Comparison of ENCODE assay signal across 14 cellular contexts in the genomic region with DNA sequence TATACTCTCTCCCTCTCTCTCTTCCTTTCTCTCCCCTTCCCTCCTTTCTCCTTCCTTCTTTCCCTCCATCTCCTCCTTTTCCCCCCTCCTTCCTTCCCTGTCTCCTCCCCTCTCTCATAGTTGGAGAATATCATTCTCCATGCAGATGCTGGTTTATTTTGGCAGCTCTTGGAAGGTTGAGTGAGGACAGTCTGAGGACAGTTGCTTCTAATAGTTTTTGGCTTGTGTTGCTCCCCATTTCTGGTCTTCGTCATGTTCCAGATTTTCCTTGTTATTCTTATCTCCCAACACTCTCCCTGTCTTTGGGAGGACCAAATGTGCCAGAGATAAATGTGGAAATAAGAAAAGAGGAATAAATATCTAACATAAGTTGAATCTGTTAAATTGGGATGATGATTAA.
DNase-seq lines count a peak whose midpoint lies in the region; ATAC-seq, FAIRE-seq and TF ChIP-seq lines count a peak whose summit lies in the region.
"Had no signal": no experiment of that assay in that cellular context is flagged by ENCODE, and none has a peak within 500 bp of the region (broad histone marks: within the 10 kb centered on the region; RNA-seq: fewer than 3 reads in every experiment).

No MANE protein-coding gene starts in this region.

- H3K36me3 ChIP-seq in astrocyte (ENCODE audit: insufficient read depth, low read length) (no peaks in the 10 kb centered on the region), testis (ENCODE audit: low read depth, missing control alignments) (no peaks in the 10 kb centered on the region)
- H3K36me3 ChIP-seq: BE2C had no signal

- TF ChIP-seq POLR2A in testis (IDR thresholded peaks at IDR 0.05): no peak

- no peak overlapping the region for H2AFZ ChIP-seq in astrocyte (ENCODE audit: low read depth, low read length)

- H3K4me3 Mint-ChIP-seq in astrocyte (ENCODE audit: unreplicated experiment): no peak overlapping the region
- H3K4me3 Mint-ChIP-seq in activated T-cell treated with anti-CD3 and anti-CD28 coated beads, Interleukin-2, amount 50 U/mL, for 72 hours: no peak overlapping the region
- H3K4me3 Mint-ChIP-seq: CD4-positive, alpha-beta memory T cell; H9 had no signal

- H3K27ac Mint-ChIP-seq in astrocyte (ENCODE audit: unreplicated experiment): no peak overlapping the region
- no peak overlapping the region for H3K27ac Mint-ChIP-seq in activated T-cell treated with anti-CD3 and anti-CD28 coated beads, Interleukin-2, amount 50 U/mL, for 72 hours
- H3K27ac Mint-ChIP-seq: CD4-positive, alpha-beta memory T cell; H9 had no signal

- TF ChIP-seq CTCF in astrocyte (IDR thresholded peaks at IDR 0.05; ENCODE audit: insufficient read depth, low read depth, low read length) (no peak), testis (IDR thresholded peaks at IDR 0.05) (no peak)

- DNase-seq in NCI-H446 (lab: John Stamatoyannopoulos, UW): peak; percentile 53 to 72
- DNase-seq in astrocyte (ENCODE audit: low read depth): no peak
- DNase-seq in left cardiac atrium: no peak
- peak; percentile 16 for DNase-seq in testis
- no peak for DNase-seq in activated T-cell treated with anti-CD3 and anti-CD28 coated beads, Interleukin-2, amount 50 U/mL, for 72 hours
- DNase-seq in activated CD8-positive, alpha-beta memory T cell treated with anti-CD3 and anti-CD28 coated beads, Interleukin-2, amount 50 U/mL, for 4 hours: no peak
- DNase-seq: BE2C; CD4-positive, alpha-beta memory T cell; DMS79; GOT3; H9 had no signal

- H3K4me1 ChIP-seq in astrocyte (ENCODE audit: insufficient read depth, low read length): no peaks in the 10 kb centered on the region
- no peaks in the 10 kb centered on the region for H3K4me1 ChIP-seq in testis
- H3K4me1 ChIP-seq: A549, BE2C had no signal

- H3K36me3 Mint-ChIP-seq in astrocyte (ENCODE audit: low read depth, unreplicated experiment): no peaks in the 10 kb centered on the region
- H3K36me3 Mint-ChIP-seq in activated T-cell treated with anti-CD3 and anti-CD28 coated beads, Interleukin-2, amount 50 U/mL, for 72 hours (ENCODE audit: insufficient read depth in 2 of 2): no peaks in the 10 kb centered on the region
- H3K36me3 Mint-ChIP-seq: CD4-positive, alpha-beta memory T cell had no signal

- no peaks in the 10 kb centered on the region for H3K9me3 ChIP-seq in astrocyte (ENCODE audit: insufficient read depth, low read depth, low read length)
- H3K9me3 ChIP-seq in testis: no peaks in the 10 kb centered on the region
- H3K9me3 ChIP-seq: A549, BE2C had no signal

- no peak overlapping the region for H3K4me2 ChIP-seq in astrocyte (ENCODE audit: low read length)
- H3K4me2 ChIP-seq: A549 had no signal

- peak; percentile 59 for FAIRE-seq in astrocyte (lab: Jason Lieb, UNC)
- FAIRE-seq: A549, GM12878 had no signal

- intact Hi-C loops in left cardiac atrium (cut with DNase I) (no loop called here), testis (cut with DNase I; ENCODE audit: low total_unique reads) (no loop called here)

- no peak overlapping the region for H3K4me3 ChIP-seq in astrocyte (ENCODE audit: insufficient read depth, low read depth, low read length)
- no peak overlapping the region for H3K4me3 ChIP-seq in testis
- H3K4me3 ChIP-seq: A549, GM12878 had no signal

- no peaks in the 10 kb centered on the region for H3K27me3 Mint-ChIP-seq in astrocyte (ENCODE audit: low read depth, unreplicated experiment)
- no peaks in the 10 kb centered on the region for H3K27me3 Mint-ChIP-seq in activated T-cell treated with anti-CD3 and anti-CD28 coated beads, Interleukin-2, amount 50 U/mL, for 72 hours (ENCODE audit: low read depth)
- H3K27me3 Mint-ChIP-seq: CD4-positive, alpha-beta memory T cell had no signal

- WGBS in testis, 2 donors: 28 to 44% methylated on average over 1 of the region's 1 CpG

- no peak overlapping the region for H3K27ac ChIP-seq in astrocyte (ENCODE audit: low read depth, low read length)
- H3K27ac ChIP-seq in testis: no peak overlapping the region
- H3K27ac ChIP-seq: A549, C4-2B had no signal

- no peaks in the 10 kb centered on the region for H3K79me2 ChIP-seq in astrocyte (ENCODE audit: insufficient read depth, low read length)

- ATAC-seq in left cardiac atrium: peak; percentile 51 to 81
- no peak for ATAC-seq in activated T-cell treated with anti-CD3 and anti-CD28 coated beads, Interleukin-2, amount 50 U/mL, for 72 hours (replicated peaks in 1 of 2)
- ATAC-seq: A549, GM12878 had no signal

- H3K9me3 Mint-ChIP-seq in astrocyte (ENCODE audit: unreplicated experiment): no peaks in the 10 kb centered on the region
- peaks cover 0 to 2% of the 10 kb centered on the region in 2 donors for H3K9me3 Mint-ChIP-seq in activated T-cell treated with anti-CD3 and anti-CD28 coated beads, Interleukin-2, amount 50 U/mL, for 72 hours

- H3K4me1 Mint-ChIP-seq in astrocyte (ENCODE audit: low read depth, unreplicated experiment): no peaks in the 10 kb centered on the region
- H3K4me1 Mint-ChIP-seq in activated T-cell treated with anti-CD3 and anti-CD28 coated beads, Interleukin-2, amount 50 U/mL, for 72 hours (ENCODE audit: low read depth): no peaks in the 10 kb centered on the region
- H3K4me1 Mint-ChIP-seq: CD4-positive, alpha-beta memory T cell; H9 had no signal

- H3K27me3 ChIP-seq in astrocyte (ENCODE audit: insufficient read depth, low read length) (no peaks in the 10 kb centered on the region), testis (no peaks in the 10 kb centered on the region)
- H3K27me3 ChIP-seq: BE2C had no signal

- no peaks in the 10 kb centered on the region for H4K20me1 ChIP-seq in astrocyte (ENCODE audit: insufficient read depth, low read length)

- no peak overlapping the region for H3K9ac ChIP-seq in astrocyte (ENCODE audit: low read length)

Comparison
In these comparisons a context has a peak if more than half of its experiments do, and no peak if none do; other contexts are left out.
1. DNase-seq: peak in NCI-H446 (2 of 2) and testis (single experiment); none in astrocyte (single experiment), left cardiac atrium (single experiment), activated T-cell treated with anti-CD3 and anti-CD28 coated beads, Interleukin-2, amount 50 U/mL, for 72 hours (0 of 2) and activated CD8-positive, alpha-beta memory T cell treated with anti-CD3 and anti-CD28 coated beads, Interleukin-2, amount 50 U/mL, for 4 hours (single experiment).
2. ATAC-seq: peak in left cardiac atrium (2 of 2); none in activated T-cell treated with anti-CD3 and anti-CD28 coated beads, Interleukin-2, amount 50 U/mL, for 72 hours (0 of 2).